8 cellular contexts compared by ENCODE assay signal in genomic region chr12:55738113-55739024, GRCh38. TPM values are rescaled to one million over a fixed set of nuclear protein-coding genes. Genes with fewer than 3 reads are reported as not detected.
DNase-seq lines count a peak whose midpoint lies in the region; ATAC-seq, FAIRE-seq and TF ChIP-seq lines count a peak whose summit lies in the region.

No MANE protein-coding gene starts in this region.

- H3K4me1 Mint-ChIP-seq in activated naive CD8-positive, alpha-beta T cell treated with anti-CD3 and anti-CD28 coated beads, Interleukin-2, amount 50 U/mL, for 24 hours, result peaks cover 31% of the 10 kb centered on the region

- ATAC-seq in HG02588 (IDR thresholded peaks at IDR 0.05; ENCODE audit: unreplicated experiment) (peak; percentile 85), SK-N-SH treated with all-trans-retinoic acid at 6 μM for 48 hours (peak; percentile 88), heart right ventricle (peak; percentile 66 to 86 (median 77))
- ATAC-seq in activated naive CD8-positive, alpha-beta T cell treated with anti-CD3 and anti-CD28 coated beads, Interleukin-2, amount 50 U/mL, for 24 hours, result peak; percentile 86

- H3K27me3 ChIP-seq in heart right ventricle, result no peaks in the 10 kb centered on the region

- peak; percentile 35 for FAIRE-seq in urothelium cell line (lab: Jason Lieb, UNC)

- DNase-seq in GM12864 (ENCODE audit: low read depth) (peak; percentile 73), NB4 (ENCODE audit: low read depth) (peak; percentile 92), heart right ventricle (peak; percentile 75 to 88), pons (ENCODE audit: low spot score) (peak; percentile 96), urothelium cell line (ENCODE audit: low spot score) (peak; percentile 81)
- peak; percentile 82 for DNase-seq in activated naive CD8-positive, alpha-beta T cell treated with anti-CD3 and anti-CD28 coated beads, Interleukin-2, amount 50 U/mL, for 24 hours

- H3K9me3 ChIP-seq in heart right ventricle, result no peaks in the 10 kb centered on the region

- peak overlapping the region; percentile 86 for H3K27ac Mint-ChIP-seq in activated naive CD8-positive, alpha-beta T cell treated with anti-CD3 and anti-CD28 coated beads, Interleukin-2, amount 50 U/mL, for 24 hours

- peak overlapping the region in 9 of 10 donors; percentile 17 to 84 (median 70) for H3K27ac ChIP-seq in heart right ventricle

- peak overlapping the region; percentile 78 for H3K4me3 Mint-ChIP-seq in activated naive CD8-positive, alpha-beta T cell treated with anti-CD3 and anti-CD28 coated beads, Interleukin-2, amount 50 U/mL, for 24 hours

- peaks cover 8 to 27% (median 21%) of the 10 kb centered on the region in 9 donors for H3K4me1 ChIP-seq in heart right ventricle

- H3K27me3 Mint-ChIP-seq in activated naive CD8-positive, alpha-beta T cell treated with anti-CD3 and anti-CD28 coated beads, Interleukin-2, amount 50 U/mL, for 24 hours, result no peaks in the 10 kb centered on the region

- peak; percentile 21 for TF ChIP-seq POLR2A in NB4 (IDR thresholded peaks at IDR 0.05; ENCODE audit: extremely low read depth, insufficient read length)

- TF ChIP-seq CTCF in GM12864 (IDR thresholded peaks at IDR 0.05; ENCODE audit: low read depth, low read length, missing control alignments), result peak; percentile 70
- TF ChIP-seq CTCF in NB4 (IDR thresholded peaks at IDR 0.05; ENCODE audit: low read depth, low read length), result peak; percentile 78
- TF ChIP-seq CTCF in heart right ventricle (IDR thresholded peaks at IDR 0.05), result peak; percentile 71 to 91 (median 89)

- intact Hi-C loops in heart right ventricle (cut with DNase I), result loop anchor here in 9 of 10 donors (1.0 to 10.0 kb wide), 14 partner anchors 56 to 376 kb away; partner anchors contain the start of genes DGKA (in 1 of the 9), ORMDL2 (in 1 of the 9), RPL41 (in 1 of the 9) and RPS26 (in 1 of the 9)

- H3K9me3 Mint-ChIP-seq in activated naive CD8-positive, alpha-beta T cell treated with anti-CD3 and anti-CD28 coated beads, Interleukin-2, amount 50 U/mL, for 24 hours, result no peaks in the 10 kb centered on the region

- no peaks in the 10 kb centered on the region for H3K36me3 Mint-ChIP-seq in activated naive CD8-positive, alpha-beta T cell treated with anti-CD3 and anti-CD28 coated beads, Interleukin-2, amount 50 U/mL, for 24 hours (ENCODE audit: low read depth)

- H3K4me3 ChIP-seq in GM12864 (ENCODE audit: low read depth, low read length) (peak overlapping the region; percentile 64), NB4 (ENCODE audit: low read depth, low read length) (peak overlapping the region; percentile 75), heart right ventricle (peak overlapping the region in 9 of 10 donors; percentile 34 to 65 (median 61))

- 1 to 3% methylated on average over 14 of the region's 14 CpGs for WGBS in heart right ventricle, 2 donors

- H3K36me3 ChIP-seq in heart right ventricle, result no peaks in the 10 kb centered on the region

TF ChIP-seq in SK-N-SH treated with all-trans-retinoic acid at 6 μM for 48 hours, 23 proteins besides CTCF, POLR2A, EP300 and RAD21:
- TF ChIP-seq ZNF8 (CRISPR knock-in tag; IDR thresholded peaks at IDR 0.05) (no peak), OSR1 (CRISPR knock-in tag; IDR thresholded peaks at IDR 0.05) (no peak), ESRRG (CRISPR knock-in tag; IDR thresholded peaks at IDR 0.05) (no peak), BACH2 (CRISPR knock-in tag; IDR thresholded peaks at IDR 0.05; ENCODE audit: borderline replicate concordance) (no peak), GLIS3 (CRISPR knock-in tag; IDR thresholded peaks at IDR 0.05) (no peak), ISL1 (CRISPR knock-in tag; IDR thresholded peaks at IDR 0.05) (no peak), TOX (CRISPR knock-in tag; IDR thresholded peaks at IDR 0.05; ENCODE audit: borderline replicate concordance) (no peak), ZFP3 (CRISPR knock-in tag; IDR thresholded peaks at IDR 0.05) (no peak), ARNTL (CRISPR knock-in tag; IDR thresholded peaks at IDR 0.05; ENCODE audit: borderline replicate concordance, low read depth) (no peak), PPARA (CRISPR knock-in tag; IDR thresholded peaks at IDR 0.05; ENCODE audit: borderline replicate concordance) (no peak), TSHZ2 (CRISPR knock-in tag; IDR thresholded peaks at IDR 0.05) (no peak), SNAI2 (CRISPR knock-in tag; IDR thresholded peaks at IDR 0.05) (no peak), TCF4 (CRISPR knock-in tag; IDR thresholded peaks at IDR 0.05; ENCODE audit: borderline replicate concordance) (no peak), ZFP30 (CRISPR knock-in tag; IDR thresholded peaks at IDR 0.05) (no peak), CSRNP3 (CRISPR knock-in tag; IDR thresholded peaks at IDR 0.05) (no peak)
- TF ChIP-seq, protein P1, sequence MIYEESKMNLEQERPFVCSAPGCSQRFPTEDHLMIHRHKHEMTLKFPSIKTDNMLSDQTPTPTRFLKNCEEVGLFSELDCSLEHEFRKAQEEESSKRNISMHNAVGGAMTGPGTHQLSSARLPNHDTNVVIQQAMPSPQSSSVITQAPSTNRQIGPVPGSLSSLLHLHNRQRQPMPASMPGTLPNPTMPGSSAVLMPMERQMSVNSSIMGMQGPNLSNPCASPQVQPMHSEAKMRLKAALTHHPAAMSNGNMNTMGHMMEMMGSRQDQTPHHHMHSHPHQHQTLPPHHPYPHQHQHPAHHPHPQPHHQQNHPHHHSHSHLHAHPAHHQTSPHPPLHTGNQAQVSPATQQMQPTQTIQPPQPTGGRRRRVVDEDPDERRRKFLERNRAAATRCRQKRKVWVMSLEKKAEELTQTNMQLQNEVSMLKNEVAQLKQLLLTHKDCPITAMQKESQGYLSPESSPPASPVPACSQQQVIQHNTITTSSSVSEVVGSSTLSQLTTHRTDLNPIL (CRISPR knock-in tag; IDR thresholded peaks at IDR 0.05; ENCODE audit: low read depth), result no peak
- TF ChIP-seq, protein P2, sequence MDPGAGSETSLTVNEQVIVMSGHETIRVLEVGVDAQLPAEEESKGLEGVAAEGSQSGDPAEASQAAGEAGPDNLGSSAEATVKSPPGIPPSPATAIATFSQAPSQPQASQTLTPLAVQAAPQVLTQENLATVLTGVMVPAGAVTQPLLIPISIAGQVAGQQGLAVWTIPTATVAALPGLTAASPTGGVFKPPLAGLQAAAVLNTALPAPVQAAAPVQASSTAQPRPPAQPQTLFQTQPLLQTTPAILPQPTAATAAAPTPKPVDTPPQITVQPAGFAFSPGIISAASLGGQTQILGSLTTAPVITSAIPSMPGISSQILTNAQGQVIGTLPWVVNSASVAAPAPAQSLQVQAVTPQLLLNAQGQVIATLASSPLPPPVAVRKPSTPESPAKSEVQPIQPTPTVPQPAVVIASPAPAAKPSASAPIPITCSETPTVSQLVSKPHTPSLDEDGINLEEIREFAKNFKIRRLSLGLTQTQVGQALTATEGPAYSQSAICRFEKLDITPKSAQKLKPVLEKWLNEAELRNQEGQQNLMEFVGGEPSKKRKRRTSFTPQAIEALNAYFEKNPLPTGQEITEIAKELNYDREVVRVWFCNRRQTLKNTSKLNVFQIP (CRISPR knock-in tag; IDR thresholded peaks at IDR 0.05; ENCODE audit: borderline replicate concordance, low read depth), result no peak

RNA-seq across cellular contexts. Expression of gene GDF11, which starts 4.6 kb away (rescaled TPM):
- total RNA-seq in heart right ventricle, result 10 to 100 TPM in 8 of 10 donors, 1 to 10 TPM in 2; 6.2 to 17.6 (median 12.4) TPM
- polyA plus RNA-seq in heart right ventricle, result 1 to 10 TPM; 3.2 to 8.3 TPM

RNA-seq across cellular contexts. Expression of gene CD63, which starts 9.6 kb away (rescaled TPM):
- 1,000 to 10,000 TPM in 2 of 10 donors, 100 to 1,000 TPM in 8; 565 to 1,547 (median 768) TPM for total RNA-seq in heart right ventricle
- 1,000 to 10,000 TPM; 1,333 to 2,861 TPM for polyA plus RNA-seq in heart right ventricle

RNA-seq across cellular contexts. Expression of gene RDH5, which starts 18.2 kb away (rescaled TPM):
- total RNA-seq in heart right ventricle, result 10 to 100 TPM in 6 of 10 donors, 1 to 10 TPM in 4; 4.9 to 25.9 (median 13.6) TPM
- 10 to 100 TPM; 40.1 to 54.5 TPM for polyA plus RNA-seq in heart right ventricle

RNA-seq across cellular contexts. Expression of gene BLOC1S1, which starts 22.5 kb away (rescaled TPM):
- total RNA-seq in heart right ventricle, result 100 to 1,000 TPM in 5 of 10 donors, 10 to 100 TPM in 5; 68.3 to 136 (median 101) TPM
- polyA plus RNA-seq in heart right ventricle, result 100 to 1,000 TPM; 305 to 515 TPM

RNA-seq across cellular contexts. Expression of gene ITGA7, which starts 30.7 kb away (rescaled TPM):
- total RNA-seq in heart right ventricle, result 100 to 1,000 TPM; 422 to 750 (median 538) TPM
- 100 to 1,000 TPM; 247 to 481 TPM for polyA plus RNA-seq in heart right ventricle

Comparison
In these comparisons a context has a peak if more than half of its experiments do, and no peak if none do; other contexts are left out.
1. Peak in every context shown above with its lines: DNase-seq, ATAC-seq, H3K4me3 ChIP-seq and H3K27ac ChIP-seq.